ENCODE assay signal across 10 cellular contexts in the genomic region with DNA sequence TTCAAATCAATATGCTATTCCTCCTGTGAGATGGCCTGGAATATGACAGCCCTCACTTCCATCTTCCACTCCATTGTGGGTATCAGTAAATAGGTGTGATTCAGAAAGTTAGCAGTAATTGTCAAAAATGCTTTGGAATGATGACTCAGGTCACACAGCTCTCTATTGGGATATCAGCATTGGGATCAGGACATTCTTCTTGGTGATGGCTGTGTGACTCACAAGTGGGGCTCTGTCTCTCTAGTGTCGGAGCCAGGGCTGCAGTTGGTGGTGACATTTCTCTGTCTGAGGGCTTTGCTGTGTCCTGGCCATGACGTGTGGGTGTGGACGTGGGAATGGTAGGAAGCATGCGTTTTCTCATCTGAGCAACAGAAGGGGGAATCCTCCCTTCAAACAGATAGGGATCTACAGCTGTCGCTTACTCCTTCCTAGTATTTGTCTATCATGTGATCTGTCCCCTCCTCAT.
DNase-seq lines count a peak whose midpoint lies in the region; ATAC-seq, FAIRE-seq and TF ChIP-seq lines count a peak whose summit lies in the region.
"Had no signal": no experiment of that assay in that cellular context is flagged by ENCODE, and none has a peak within 500 bp of the region (broad histone marks: within the 10 kb centered on the region; RNA-seq: fewer than 3 reads in every experiment).

No MANE protein-coding gene starts in this region.

- peak overlapping the region; percentile 9 for H3K27ac Mint-ChIP-seq in stimulated activated memory B cell treated with anti-CD40 and anti-IgM and Interleukin-4, amounts not matched to agents 10 μg/mL and 1 μg/mL and 100 μg/mL, for 72 hours
- no peak overlapping the region for H3K27ac Mint-ChIP-seq in T-cell

- no peaks in the 10 kb centered on the region for H3K36me3 ChIP-seq in effector memory CD4-positive, alpha-beta T cell (ENCODE audit: control insufficient read depth, insufficient read depth, low read length)

- no peaks in the 10 kb centered on the region for H3K9me3 Mint-ChIP-seq in stimulated activated memory B cell treated with anti-CD40 and anti-IgM and Interleukin-4, amounts not matched to agents 10 μg/mL and 1 μg/mL and 100 μg/mL, for 72 hours
- no peaks in the 10 kb centered on the region for H3K9me3 Mint-ChIP-seq in T-cell

- DNase-seq in H54 (ENCODE audit: insufficient read length, low spot score), result peak; percentile 61
- peak; percentile 98 to 99 for DNase-seq in SW 1271 (lab: John Stamatoyannopoulos, UW)
- DNase-seq in foreskin keratinocyte, result peak; percentile 89 to 92
- DNase-seq in NK-92 treated with Interleukin-12 subunit alpha and Interleukin-12 subunit beta, amount 100 ng/mL, for 24 hours (lab: John Stamatoyannopoulos, UW), result no peak
- DNase-seq in T-cell, result no peak
- no peak for DNase-seq in effector memory CD4-positive, alpha-beta T cell
- DNase-seq: activated CD4-positive, alpha-beta T cell treated with anti-CD3 and anti-CD28 coated beads, Interleukin-2, amount 50 U/mL, for 48 hours; stimulated activated CD4-positive, alpha-beta T cell treated with anti-CD3 and anti-CD28 coated beads, Interleukin-12 subunit alpha, Interleukin-12 subunit beta, amount 100 ng/mL, for 4 hours had no signal

- no peaks in the 10 kb centered on the region for H3K9me3 ChIP-seq in effector memory CD4-positive, alpha-beta T cell (ENCODE audit: control insufficient read depth, low read length)

- POLR2A ChIA-PET in T-cell (lab: Charles Lee), result interaction anchor here in 1 of 2 donors (0.5 kb wide), 1 partner anchor 11 kb away, joined by 3 read pairs; no protein-coding TSS in a partner anchor

- FAIRE-seq in H54 (lab: Jason Lieb, UNC), result peak; percentile 98

- H3K27me3 ChIP-seq in foreskin keratinocyte, result no peaks in the 10 kb centered on the region
- peaks cover 8% of the 10 kb centered on the region for H3K27me3 ChIP-seq in effector memory CD4-positive, alpha-beta T cell (replicated peaks; ENCODE audit: control insufficient read depth, insufficient read depth, low read length, poor library complexity, severe bottlenecking)

- peak; percentile 71 for ATAC-seq in foreskin keratinocyte
- ATAC-seq in stimulated activated memory B cell treated with anti-CD40 and anti-IgM and Interleukin-4, amounts not matched to agents 10 μg/mL and 1 μg/mL and 100 μg/mL, for 72 hours, result no peak
- ATAC-seq in GM18907 (IDR thresholded peaks at IDR 0.05; ENCODE audit: unreplicated experiment), result no peak
- no peak for ATAC-seq in T-cell (replicated peaks in 1 of 4)

- CTCF ChIA-PET in T-cell (lab: Charles Lee), result interaction anchor here in 1 of 2 donors (0.6 kb wide), 1 partner anchor 78 kb away, joined by 4 read pairs; no protein-coding TSS in a partner anchor

- H3K4me3 Mint-ChIP-seq in stimulated activated memory B cell treated with anti-CD40 and anti-IgM and Interleukin-4, amounts not matched to agents 10 μg/mL and 1 μg/mL and 100 μg/mL, for 72 hours, result no peak overlapping the region
- no peak overlapping the region for H3K4me3 Mint-ChIP-seq in T-cell

- peak overlapping the region; percentile 46 for H3K27ac ChIP-seq in foreskin keratinocyte
- H3K27ac ChIP-seq in effector memory CD4-positive, alpha-beta T cell (ENCODE audit: insufficient read depth, low read length, poor library complexity, severe bottlenecking), result no peak overlapping the region

- no peak for TF ChIP-seq POLR2A in H54 (IDR thresholded peaks at IDR 0.05; ENCODE audit: low read depth, low read length)

- peaks cover 11% of the 10 kb centered on the region for H3K36me3 Mint-ChIP-seq in stimulated activated memory B cell treated with anti-CD40 and anti-IgM and Interleukin-4, amounts not matched to agents 10 μg/mL and 1 μg/mL and 100 μg/mL, for 72 hours
- no peaks in the 10 kb centered on the region for H3K36me3 Mint-ChIP-seq in T-cell

- H3K4me1 ChIP-seq in foreskin keratinocyte, result peaks cover 67% of the 10 kb centered on the region
- H3K4me1 ChIP-seq in effector memory CD4-positive, alpha-beta T cell (ENCODE audit: control insufficient read depth, insufficient read depth, low read length, poor library complexity, severe bottlenecking), result no peaks in the 10 kb centered on the region

- no peak overlapping the region for H3K4me3 ChIP-seq in effector memory CD4-positive, alpha-beta T cell (ENCODE audit: insufficient read depth, low read depth, low read length, poor library complexity, severe bottlenecking)

- TF ChIP-seq CTCF in foreskin keratinocyte (conservative IDR thresholded peaks at IDR 0.05), result no peak

- peaks cover 55% of the 10 kb centered on the region for H3K4me1 Mint-ChIP-seq in stimulated activated memory B cell treated with anti-CD40 and anti-IgM and Interleukin-4, amounts not matched to agents 10 μg/mL and 1 μg/mL and 100 μg/mL, for 72 hours
- H3K4me1 Mint-ChIP-seq in T-cell, result peaks cover 6 to 9% (median 7%) of the 10 kb centered on the region in 3 donors

- H3K27me3 Mint-ChIP-seq in stimulated activated memory B cell treated with anti-CD40 and anti-IgM and Interleukin-4, amounts not matched to agents 10 μg/mL and 1 μg/mL and 100 μg/mL, for 72 hours, result no peaks in the 10 kb centered on the region
- peaks cover 15 to 40% of the 10 kb centered on the region in 2 donors for H3K27me3 Mint-ChIP-seq in T-cell

Comparison
In these comparisons a context has a peak if more than half of its experiments do, and no peak if none do; other contexts are left out.
1. DNase-seq: peak in H54 (single experiment), SW 1271 (2 of 2) and foreskin keratinocyte (2 of 2); none in NK-92 treated with Interleukin-12 subunit alpha and Interleukin-12 subunit beta, amount 100 ng/mL, for 24 hours (single experiment), T-cell (0 of 34) and effector memory CD4-positive, alpha-beta T cell (0 of 3).